8 cellular contexts compared by ENCODE assay signal in the genomic region with DNA sequence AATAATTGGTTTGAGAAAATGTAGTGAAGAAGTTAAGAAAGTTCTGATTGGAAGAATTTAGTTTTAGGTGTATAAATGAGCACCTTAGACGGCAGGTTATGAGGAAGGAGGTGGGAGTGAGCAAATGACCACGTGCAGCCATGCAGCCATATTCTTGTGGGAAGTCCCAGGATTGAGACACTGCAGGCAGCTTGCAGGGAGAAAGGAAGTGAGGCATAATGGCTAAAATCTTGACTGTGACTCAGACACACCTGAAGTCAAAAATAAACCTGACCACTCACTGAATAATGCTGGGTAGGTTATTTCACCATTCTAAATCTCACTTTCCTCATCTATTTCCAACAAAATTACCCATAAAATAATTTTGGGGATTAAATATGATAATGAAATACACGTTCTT. TPM values are rescaled to one million over a fixed set of nuclear protein-coding genes. Genes with fewer than 3 reads are reported as not detected.
DNase-seq lines count a peak whose midpoint lies in the region; ATAC-seq and TF ChIP-seq lines count a peak whose summit lies in the region.

No MANE protein-coding gene starts in this region.

- H3K27ac ChIP-seq in HL-60 (replicated peaks) = 0 out of 2 replicates have a peak overlapping the region, but pooled peaks have one; percentile 16

- ATAC-seq in GM21528 (IDR thresholded peaks at IDR 0.05; ENCODE audit: low FRiP score, unreplicated experiment) = peak; percentile 55

- H3K4me3 ChIP-seq in HL-60 (replicated peaks; ENCODE audit: insufficient read depth, low read length) (no peak overlapping the region), epithelial cell of proximal tubule (ENCODE audit: low read depth, low read length) (no peak overlapping the region)

- H3K27me3 ChIP-seq in HL-60 (ENCODE audit: insufficient read depth, poor library complexity, severe bottlenecking) = no peaks in the 10 kb centered on the region

- peak; percentile 75 for DNase-seq in EL
- DNase-seq in HL-60 (ENCODE audit: low read depth in 1 of 2, low spot score in 1 of 2) = peak in 1 of 2 experiments; percentile 39
- DNase-seq in epithelial cell of proximal tubule (ENCODE audit: low read depth) = peak; percentile 89
- DNase-seq in GF-D8 (lab: John Stamatoyannopoulos, UW) = no peak
- no peak for DNase-seq in NCI-H1092 (lab: John Stamatoyannopoulos, UW)
- no peak for DNase-seq in hypothalamus (lab: John Stamatoyannopoulos, UW)
- DNase-seq in OCI-M2 (lab: John Stamatoyannopoulos, UW; ENCODE audit: unreplicated experiment) = no peak

- TF ChIP-seq CTCF in HL-60 (IDR thresholded peaks at IDR 0.05; ENCODE audit: insufficient read depth, low read length) = no peak
- TF ChIP-seq CTCF in epithelial cell of proximal tubule (conservative IDR thresholded peaks at IDR 0.05; ENCODE audit: low read depth, low read length) = no peak

RNA-seq across cellular contexts. Expression of a gene that starts 16.6 kb away (rescaled TPM):
- 25.0 and 36.1 TPM in 2 replicates for total RNA-seq in epithelial cell of proximal tubule

Comparison
In these comparisons a context has a peak if more than half of its experiments do, and no peak if none do; other contexts are left out.
1. DNase-seq: peak in EL (single experiment) and epithelial cell of proximal tubule (single experiment); none in GF-D8 (single experiment), NCI-H1092 (single experiment), hypothalamus (0 of 51) and OCI-M2 (single experiment).